ENCODE assay signal across 2 cellular contexts in genomic region chr1:23166854-23167253, GRCh38.
TF ChIP-seq lines count a peak whose summit lies in the region.

No MANE protein-coding gene starts in this region.

TF ChIP-seq in GM23338, 12 proteins besides CTCF, POLR2A, EP300 and RAD21 (continued from another document):
- TF ChIP-seq ZNF462 (CRISPR knock-in tag; IDR thresholded peaks at IDR 0.05) (no peak), ZNF114 (CRISPR knock-in tag; IDR thresholded peaks at IDR 0.05) (no peak), JUNB (IDR thresholded peaks at IDR 0.05; ENCODE audit: unreplicated experiment) (no peak), EZH2 (IDR thresholded peaks at IDR 0.05; ENCODE audit: low read depth, unreplicated experiment) (no peak), NANOG (IDR thresholded peaks at IDR 0.05; ENCODE audit: borderline replicate concordance) (no peak), ETS1 (IDR thresholded peaks at IDR 0.05) (no peak), POLR2AphosphoS5 (IDR thresholded peaks at IDR 0.05; ENCODE audit: low read depth) (no peak)

TF ChIP-seq in WTC11, 78 proteins besides CTCF, POLR2A, EP300 and RAD21 (continued from another document):
- TF ChIP-seq USF2 (CRISPR knock-in tag; IDR thresholded peaks at IDR 0.05) (no peak), ATF1 (CRISPR knock-in tag; IDR thresholded peaks at IDR 0.05) (no peak), FOXK1 (CRISPR knock-in tag; IDR thresholded peaks at IDR 0.05) (no peak), ZNF512 (CRISPR knock-in tag; IDR thresholded peaks at IDR 0.05; ENCODE audit: borderline replicate concordance) (no peak), GTF2I (CRISPR knock-in tag; conservative IDR thresholded peaks at IDR 0.05) (no peak), ZNF396 (CRISPR knock-in tag; IDR thresholded peaks at IDR 0.05; ENCODE audit: borderline replicate concordance) (no peak), ZMAT4 (CRISPR knock-in tag; IDR thresholded peaks at IDR 0.05) (no peak), IRF1 (CRISPR knock-in tag; IDR thresholded peaks at IDR 0.05) (no peak), JAZF1 (CRISPR knock-in tag; IDR thresholded peaks at IDR 0.05) (no peak), PRDM15 (CRISPR knock-in tag; IDR thresholded peaks at IDR 0.05) (no peak)
